ENCODE assay signal across 1 cellular context in genomic region chr17:67679225-67679624, GRCh38.
TF ChIP-seq lines count a peak whose summit lies in the region.

No MANE protein-coding gene starts in this region.

TF ChIP-seq in WTC11, 78 proteins besides CTCF, POLR2A, EP300 and RAD21 (continued from another document):
- TF ChIP-seq AFF4 (CRISPR knock-in tag; IDR thresholded peaks at IDR 0.05; ENCODE audit: borderline replicate concordance): no peak
- TF ChIP-seq NR2C2 (CRISPR knock-in tag; IDR thresholded peaks at IDR 0.05): no peak
- TF ChIP-seq ZNF423 (CRISPR knock-in tag; IDR thresholded peaks at IDR 0.05): no peak
